In genomic region chr6:91042656-91043055, GRCh38 we compare ENCODE assay signal across 23 cellular contexts.
A peak's percentile ranks its signal among the peaks of the same experiment; 100 is the strongest.
DNase-seq lines count a peak whose midpoint lies in the region; FAIRE-seq and TF ChIP-seq lines count a peak whose summit lies in the region.
"Had no signal": no experiment of that assay in that cellular context is flagged by ENCODE, and none has a peak within 500 bp of the region (broad histone marks: within the 10 kb centered on the region; RNA-seq: fewer than 3 reads in every experiment).

No MANE protein-coding gene starts in this region.

- H3K36me3 ChIP-seq in brain microvascular endothelial cell (replicated peaks), result no peaks in the 10 kb centered on the region
- H3K36me3 ChIP-seq: BLaER1, HAP-1 had no signal

- H3K27me3 ChIP-seq in brain microvascular endothelial cell (replicated peaks), result no peaks in the 10 kb centered on the region
- H3K27me3 ChIP-seq: BLaER1 had no signal

- H3K27ac ChIP-seq in brain microvascular endothelial cell, result no peak overlapping the region
- H3K27ac ChIP-seq: BLaER1, C4-2B had no signal

- peak; percentile 73 for FAIRE-seq in RCC 7860 (lab: Jason Lieb, UNC)
- FAIRE-seq: D721Med, GM12878, GM19239, H54 had no signal

- in situ Hi-C loops in brain microvascular endothelial cell (cut with HindIII; ENCODE audit: low pct_ligation_motif_present, low sequenced_read_pairs), result no loop called here

- H3K4me3 ChIP-seq in brain microvascular endothelial cell (ENCODE audit: low read depth, low read length), result no peak overlapping the region
- H3K4me3 ChIP-seq: BLaER1, GM12878, GM23338, HAP-1 had no signal

- DNase-seq in RCC 7860 (ENCODE audit: low spot score), result no peak
- peak; percentile 52 for DNase-seq in glomerular visceral epithelial cell (ENCODE audit: extremely low spot score)
- DNase-seq in kidney tubule cell (ENCODE audit: low spot score), result peak; percentile 87
- peak; percentile 96 for DNase-seq in renal cortical epithelial cell (ENCODE audit: low read depth)
- no peak for DNase-seq in brain microvascular endothelial cell
- no peak for DNase-seq in T-helper 2 cell
- no peak for DNase-seq in NOMO-1 treated with DMSO at 0.1 percent for 48 hours (lab: John Stamatoyannopoulos, UW; ENCODE audit: unreplicated experiment)
- DNase-seq: Caco-2; CD4-positive, CD25-positive, alpha-beta regulatory T cell; CD8-positive, alpha-beta T cell; DMS 273 treated with DMSO at 0.1 percent for 48 hours; DMS79; EL; GDM1; HFFc6 had no signal

- TF ChIP-seq CTCF in brain microvascular endothelial cell (IDR thresholded peaks at IDR 0.05; ENCODE audit: low read depth, low read length, missing control alignments), result no peak

Comparison
In these comparisons a context has a peak if more than half of its experiments do, and no peak if none do; other contexts are left out.
1. DNase-seq: peak in glomerular visceral epithelial cell (single experiment), kidney tubule cell (single experiment) and renal cortical epithelial cell (single experiment); none in RCC 7860 (single experiment), brain microvascular endothelial cell (single experiment), T-helper 2 cell (0 of 5) and NOMO-1 treated with DMSO at 0.1 percent for 48 hours (single experiment).